ENCODE assay signal across 8 cellular contexts in genomic region chr12:68611094-68611818, GRCh38. TPM values are rescaled to one million over a fixed set of nuclear protein-coding genes. Genes with fewer than 3 reads are reported as not detected.
A peak's percentile ranks its signal among the peaks of the same experiment; 100 is the strongest.
DNase-seq lines count a peak whose midpoint lies in the region; ATAC-seq and TF ChIP-seq lines count a peak whose summit lies in the region.

No MANE protein-coding gene starts in this region.

- no peak for TF ChIP-seq POLR2A in NB4 (IDR thresholded peaks at IDR 0.05; ENCODE audit: extremely low read depth, insufficient read length)

- H3K4me3 ChIP-seq in GM12875 (ENCODE audit: low read depth, low read length) = peak overlapping the region; percentile 56
- peak overlapping the region; percentile 91 for H3K4me3 ChIP-seq in HFF-Myc (replicated peaks; ENCODE audit: low read depth, low read length)
- H3K4me3 ChIP-seq in NB4 (ENCODE audit: low read depth, low read length) = peak overlapping the region; percentile 98

- peaks cover 39% of the 10 kb centered on the region for H3K36me3 Mint-ChIP-seq in activated CD4-positive, alpha-beta T cell treated with anti-CD3 and anti-CD28 coated beads for 36 hours (ENCODE audit: low read depth)

- H3K27ac Mint-ChIP-seq in activated CD4-positive, alpha-beta T cell treated with anti-CD3 and anti-CD28 coated beads for 36 hours = peak overlapping the region; percentile 92

- POLR2A ChIA-PET in activated CD4-positive, alpha-beta T cell treated with anti-CD3 and anti-CD28 coated beads for 36 hours (lab: Charles Lee) = interaction anchor here (1.0 to 2.0 kb wide), 4 partner anchors 114 to 279 kb away, joined by 3 to 6 read pairs (median 4); partner anchors contain the start of gene MDM1

- H3K4me1 Mint-ChIP-seq in activated CD4-positive, alpha-beta T cell treated with anti-CD3 and anti-CD28 coated beads for 36 hours = peaks cover 43% of the 10 kb centered on the region

- intact Hi-C loops in activated CD4-positive, alpha-beta T cell treated with anti-CD3 and anti-CD28 coated beads for 36 hours (cut with DNase I, micrococcal nuclease) = loop anchor here (1.0 to 5.0 kb wide), 9 partner anchors 21 to 1344 kb away; partner anchors contain the start of genes MDM2 (in 2 of the 2), CAND1 (in 1 of the 2), NUP107 (in 1 of the 2) and SLC35E3 (in 1 of the 2)

- DNase-seq in HFF-Myc (ENCODE audit: extremely low read depth, low read depth) (no peak), NB4 (ENCODE audit: low read depth) (peak; percentile 78), kidney glomerular epithelial cell (lab: John Stamatoyannopoulos, UW) (peak; percentile 45), NCI-H1694 treated with DMSO at 0.1 percent for 48 hours (lab: John Stamatoyannopoulos, UW) (no peak)
- peak; percentile 65 for DNase-seq in activated CD4-positive, alpha-beta T cell treated with anti-CD3 and anti-CD28 coated beads for 36 hours
- peak; percentile 25 to 33 (median 28) for DNase-seq in stimulated activated CD4-positive, alpha-beta T cell treated with anti-CD3 and anti-CD28 coated beads, Interleukin-12 subunit alpha, Interleukin-12 subunit beta, amount 100 ng/mL, for 48 hours (ENCODE audit: low read depth in 2 of 3, low spot score in 1 of 3)

- H3K9me3 Mint-ChIP-seq in activated CD4-positive, alpha-beta T cell treated with anti-CD3 and anti-CD28 coated beads for 36 hours (ENCODE audit: low read depth) = no peaks in the 10 kb centered on the region

- peak overlapping the region; percentile 86 for H3K4me3 Mint-ChIP-seq in activated CD4-positive, alpha-beta T cell treated with anti-CD3 and anti-CD28 coated beads for 36 hours

- H3K27me3 Mint-ChIP-seq in activated CD4-positive, alpha-beta T cell treated with anti-CD3 and anti-CD28 coated beads for 36 hours = no peaks in the 10 kb centered on the region

- TF ChIP-seq CTCF in GM12875 (IDR thresholded peaks at IDR 0.05; ENCODE audit: borderline replicate concordance, insufficient read depth, low read depth, low read length) (no peak), HFF-Myc (IDR thresholded peaks at IDR 0.05; ENCODE audit: low read depth, low read length, missing control alignments) (no peak), NB4 (IDR thresholded peaks at IDR 0.05; ENCODE audit: low read depth, low read length) (no peak)

- ATAC-seq in activated CD4-positive, alpha-beta T cell treated with anti-CD3 and anti-CD28 coated beads for 36 hours = peak; percentile 2

- peak overlapping the region; percentile 65 for H3K27ac ChIP-seq in cingulate gyrus (ENCODE audit: low read depth, low read length)

- CTCF ChIA-PET in activated CD4-positive, alpha-beta T cell treated with anti-CD3 and anti-CD28 coated beads for 36 hours (lab: Charles Lee) = interaction anchor here (0.8 kb wide), 2 partner anchors 15 to 76 kb away, joined by 3 to 4 read pairs; no protein-coding TSS in a partner anchor

RNA-seq across cellular contexts. Expression of gene RAP1B, which starts 0.6 kb away (rescaled TPM):
- total RNA-seq in activated CD4-positive, alpha-beta T cell treated with anti-CD3 and anti-CD28 coated beads for 36 hours = 100 to 1,000 TPM; 174 to 242 TPM

Comparison
In these comparisons a context has a peak if more than half of its experiments do, and no peak if none do; other contexts are left out.
1. DNase-seq: peak in NB4 (single experiment), activated CD4-positive, alpha-beta T cell treated with anti-CD3 and anti-CD28 coated beads for 36 hours (single experiment), kidney glomerular epithelial cell (single experiment) and stimulated activated CD4-positive, alpha-beta T cell treated with anti-CD3 and anti-CD28 coated beads, Interleukin-12 subunit alpha, Interleukin-12 subunit beta, amount 100 ng/mL, for 48 hours (3 of 3); none in HFF-Myc (single experiment) and NCI-H1694 treated with DMSO at 0.1 percent for 48 hours (single experiment).
2. Peak in every context shown above with its lines, with median percentiles within 50 percentile points of each other: H3K4me3 ChIP-seq.